Comparison of ENCODE assay signal across 17 cellular contexts in the genomic region with DNA sequence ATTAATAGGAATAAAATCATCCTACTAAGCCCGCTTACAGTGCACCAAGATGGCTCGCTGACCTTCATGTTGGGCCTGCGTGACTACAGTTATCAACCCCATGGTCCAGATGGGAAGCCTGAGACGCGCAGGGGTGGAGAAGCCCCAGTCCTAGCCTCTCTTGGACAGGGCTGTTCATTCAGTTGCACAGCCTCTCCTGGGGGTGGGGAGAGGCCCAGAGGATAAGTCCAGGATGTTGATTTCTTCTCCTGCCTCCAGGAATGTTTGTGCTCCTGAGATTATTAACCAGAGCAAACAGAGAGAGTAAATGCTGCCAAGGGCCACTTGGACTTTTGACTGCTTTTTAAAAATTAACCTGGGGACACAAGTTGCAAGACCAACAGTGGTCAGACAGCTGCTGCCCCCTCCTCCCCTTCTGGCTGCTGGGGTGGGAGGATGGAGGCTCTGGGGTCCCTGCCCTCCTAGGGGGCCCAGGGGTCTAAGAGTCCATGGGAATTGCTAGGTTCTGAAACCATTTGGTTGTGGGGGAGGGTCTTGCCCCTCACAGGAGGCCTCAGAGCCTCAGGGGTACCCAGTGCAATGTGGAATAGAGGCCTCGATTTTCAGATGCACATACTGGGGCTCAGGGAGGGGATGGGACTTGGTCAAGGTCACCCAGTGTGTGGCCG. TPM values are rescaled to one million over a fixed set of nuclear protein-coding genes. Genes with fewer than 3 reads are reported as not detected.
A peak's percentile ranks its signal among the peaks of the same experiment; 100 is the strongest.
DNase-seq lines count a peak whose midpoint lies in the region; ATAC-seq and TF ChIP-seq lines count a peak whose summit lies in the region.
"Had no signal": no experiment of that assay in that cellular context is flagged by ENCODE, and none has a peak within 500 bp of the region (broad histone marks: within the 10 kb centered on the region; RNA-seq: fewer than 3 reads in every experiment).

No MANE protein-coding gene starts in this region.

- H3K4me3 Mint-ChIP-seq in CD14-positive monocyte (no peak overlapping the region), progenitor cell of endocrine pancreas (ENCODE audit: low read depth) (peak overlapping the region; percentile 40)
- H3K4me3 Mint-ChIP-seq: stimulated activated memory B cell treated with anti-CD40 and anti-IgM and Interleukin-4, amounts not matched to agents 10 μg/mL and 1 μg/mL and 100 μg/mL, for 72 hours had no signal

- intact Hi-C loops in CD14-positive monocyte (cut with micrococcal nuclease), result no loop called here

- no peaks in the 10 kb centered on the region for H3K27me3 ChIP-seq in RWPE2 (ENCODE audit: insufficient read depth, poor library complexity, severe bottlenecking)
- H3K27me3 ChIP-seq: ascending aorta had no signal

- no peak overlapping the region for H3K4me3 ChIP-seq in RWPE2 (ENCODE audit: severe bottlenecking)
- H3K4me3 ChIP-seq: ascending aorta had no signal

- TF ChIP-seq CTCF in CD14-positive monocyte (IDR thresholded peaks at IDR 0.05) (no peak), RWPE2 (IDR thresholded peaks at IDR 0.05; ENCODE audit: poor library complexity, severe bottlenecking) (no peak), progenitor cell of endocrine pancreas (IDR thresholded peaks at IDR 0.05; ENCODE audit: unreplicated experiment) (peak; percentile 5)

- H3K27ac Mint-ChIP-seq in CD14-positive monocyte (no peak overlapping the region), progenitor cell of endocrine pancreas (peak overlapping the region; percentile 98)
- H3K27ac Mint-ChIP-seq: stimulated activated memory B cell treated with anti-CD40 and anti-IgM and Interleukin-4, amounts not matched to agents 10 μg/mL and 1 μg/mL and 100 μg/mL, for 72 hours had no signal

- no peaks in the 10 kb centered on the region for H3K9me3 ChIP-seq in RWPE2 (ENCODE audit: severe bottlenecking)
- H3K9me3 ChIP-seq: ascending aorta had no signal

- no peaks in the 10 kb centered on the region for H3K36me3 ChIP-seq in RWPE2 (ENCODE audit: low read depth)
- H3K36me3 ChIP-seq: ascending aorta had no signal

- peaks cover 3 to 4% (median 4%) of the 10 kb centered on the region in 3 donors for H3K27me3 Mint-ChIP-seq in CD14-positive monocyte (ENCODE audit: low read depth in 3 of 3)
- H3K27me3 Mint-ChIP-seq in progenitor cell of endocrine pancreas, result no peaks in the 10 kb centered on the region

- no peak overlapping the region for H3K27ac ChIP-seq in RWPE2 (ENCODE audit: poor library complexity, severe bottlenecking)
- H3K27ac ChIP-seq: ascending aorta, HL-60, KMS-11 had no signal

- H3K9me3 Mint-ChIP-seq in CD14-positive monocyte (no peaks in the 10 kb centered on the region), progenitor cell of endocrine pancreas (ENCODE audit: low read depth) (peaks cover 7% of the 10 kb centered on the region)
- H3K9me3 Mint-ChIP-seq: stimulated activated memory B cell treated with anti-CD40 and anti-IgM and Interleukin-4, amounts not matched to agents 10 μg/mL and 1 μg/mL and 100 μg/mL, for 72 hours had no signal

- DNase-seq in CD14-positive monocyte (ENCODE audit: low spot score), result peak; percentile 15
- DNase-seq in RWPE2 (ENCODE audit: low spot score), result peak; percentile 23
- DNase-seq in left kidney (ENCODE audit: low read depth, low spot score), result peak; percentile 82
- DNase-seq in progenitor cell of endocrine pancreas (ENCODE audit: low spot score, unreplicated experiment), result peak; percentile 39
- no peak for DNase-seq in NCI-H1930 (lab: John Stamatoyannopoulos, UW)
- DNase-seq in middle frontal gyrus (ENCODE audit: extremely low spot score, low spot score), result no peak
- DNase-seq in stimulated activated naive CD8-positive, alpha-beta T cell treated with anti-CD3 and anti-CD28 coated beads, Interleukin-15, Interleukin-2, amounts not matched to agents 100 U/mL and 50 U/mL, for 24 hours, result no peak
- DNase-seq: activated effector memory CD4-positive, alpha-beta T cell treated with anti-CD3 and anti-CD28 coated beads, Interleukin-2, amount 50 U/mL, for 16 hours; DMS153; NCI-H1417; nucleus accumbens; RPMI8226 had no signal

- ATAC-seq in RWPE2 (ENCODE audit: low read depth) (no peak), HG03439 (IDR thresholded peaks at IDR 0.05; ENCODE audit: unreplicated experiment) (no peak)
- no peak for ATAC-seq in stimulated activated naive CD8-positive, alpha-beta T cell treated with anti-CD3 and anti-CD28 coated beads, Interleukin-15, Interleukin-2, amounts not matched to agents 100 U/mL and 50 U/mL, for 24 hours
- ATAC-seq: stimulated activated memory B cell treated with anti-CD40 and anti-IgM and Interleukin-4, amounts not matched to agents 10 μg/mL and 1 μg/mL and 100 μg/mL, for 72 hours had no signal

- no peaks in the 10 kb centered on the region for H3K4me1 ChIP-seq in RWPE2 (ENCODE audit: insufficient read depth, poor library complexity, severe bottlenecking)
- H3K4me1 ChIP-seq: ascending aorta had no signal

- H3K4me1 Mint-ChIP-seq in CD14-positive monocyte (peaks cover 2% of the 10 kb centered on the region), progenitor cell of endocrine pancreas (ENCODE audit: low read depth) (peaks cover 68% of the 10 kb centered on the region)
- H3K4me1 Mint-ChIP-seq: stimulated activated memory B cell treated with anti-CD40 and anti-IgM and Interleukin-4, amounts not matched to agents 10 μg/mL and 1 μg/mL and 100 μg/mL, for 72 hours had no signal

- H3K36me3 Mint-ChIP-seq in CD14-positive monocyte (no peaks in the 10 kb centered on the region), progenitor cell of endocrine pancreas (ENCODE audit: insufficient read depth) (peaks cover 6% of the 10 kb centered on the region)
- H3K36me3 Mint-ChIP-seq: stimulated activated memory B cell treated with anti-CD40 and anti-IgM and Interleukin-4, amounts not matched to agents 10 μg/mL and 1 μg/mL and 100 μg/mL, for 72 hours had no signal

RNA-seq across cellular contexts. Expression of gene AMBP, which starts 2.8 kb away (rescaled TPM):
- polyA plus RNA-seq in CD14-positive monocyte, result not detected
- 678 and 717 TPM in 2 replicates for total RNA-seq in progenitor cell of endocrine pancreas

RNA-seq across cellular contexts. Expression of gene KIF12, which starts 18.2 kb away (rescaled TPM):
- polyA plus RNA-seq in CD14-positive monocyte, result not detected
- 166 and 176 TPM in 2 replicates for total RNA-seq in progenitor cell of endocrine pancreas
- total RNA-seq: ascending aorta had no signal

Comparison
In these comparisons a context has a peak if more than half of its experiments do, and no peak if none do; other contexts are left out.
1. DNase-seq: peak in CD14-positive monocyte (single experiment), RWPE2 (single experiment), left kidney (single experiment) and progenitor cell of endocrine pancreas (single experiment); none in NCI-H1930 (0 of 2), middle frontal gyrus (single experiment) and stimulated activated naive CD8-positive, alpha-beta T cell treated with anti-CD3 and anti-CD28 coated beads, Interleukin-15, Interleukin-2, amounts not matched to agents 100 U/mL and 50 U/mL, for 24 hours (single experiment).